8 cellular contexts compared by ENCODE assay signal in genomic region chr9:91162311-91162710, GRCh38.
DNase-seq lines count a peak whose midpoint lies in the region; ATAC-seq and TF ChIP-seq lines count a peak whose summit lies in the region.
"Had no signal": no experiment of that assay in that cellular context is flagged by ENCODE, and none has a peak within 500 bp of the region (broad histone marks: within the 10 kb centered on the region; RNA-seq: fewer than 3 reads in every experiment).

No MANE protein-coding gene starts in this region.

- H3K36me3 Mint-ChIP-seq in effector memory CD8-positive, alpha-beta T cell (ENCODE audit: insufficient read depth) = peaks cover 9% of the 10 kb centered on the region
- H3K36me3 Mint-ChIP-seq in stimulated activated effector memory CD8-positive, alpha-beta T cell treated with anti-CD3 and anti-CD28 coated beads, Interleukin-12 subunit alpha, Interleukin-12 subunit beta, amount 100 ng/mL, for 72 hours = peaks cover 54% of the 10 kb centered on the region

- peaks cover 42 to 47% of the 10 kb centered on the region in 2 donors for H3K4me1 Mint-ChIP-seq in effector memory CD8-positive, alpha-beta T cell (ENCODE audit: low read depth in 2 of 2)
- peaks cover 69% of the 10 kb centered on the region for H3K4me1 Mint-ChIP-seq in stimulated activated effector memory CD8-positive, alpha-beta T cell treated with anti-CD3 and anti-CD28 coated beads, Interleukin-12 subunit alpha, Interleukin-12 subunit beta, amount 100 ng/mL, for 72 hours

- intact Hi-C loops in Panc1 (cut with micrococcal nuclease; ENCODE audit: unreplicated experiment) = no loop called here

- H3K36me3 ChIP-seq in Panc1 (ENCODE audit: control insufficient read depth, insufficient read depth, low read length) = no peaks in the 10 kb centered on the region

- peak overlapping the region; percentile 76 to 86 for H3K4me3 Mint-ChIP-seq in effector memory CD8-positive, alpha-beta T cell
- peak overlapping the region; percentile 88 for H3K4me3 Mint-ChIP-seq in stimulated activated effector memory CD8-positive, alpha-beta T cell treated with anti-CD3 and anti-CD28 coated beads, Interleukin-12 subunit alpha, Interleukin-12 subunit beta, amount 100 ng/mL, for 72 hours

- ATAC-seq in GM21619 (IDR thresholded peaks at IDR 0.05; ENCODE audit: unreplicated experiment) (peak; percentile 12), Panc1 (peak; percentile 55; the same call in 1 of the 2 replicates)
- peak; percentile 11 for ATAC-seq in effector memory CD8-positive, alpha-beta T cell (replicated peaks)
- ATAC-seq in stimulated activated effector memory CD8-positive, alpha-beta T cell treated with anti-CD3 and anti-CD28 coated beads, Interleukin-12 subunit alpha, Interleukin-12 subunit beta, amount 100 ng/mL, for 72 hours = peak; percentile 61

- H3K4me3 ChIP-seq in Panc1 (ENCODE audit: low read depth in 2 of 2, low read length in 2 of 2) = no peak overlapping the region

- H3K27me3 ChIP-seq in Panc1 (ENCODE audit: control insufficient read depth, insufficient read depth, low read length) = no peaks in the 10 kb centered on the region

- no peaks in the 10 kb centered on the region for H3K27me3 Mint-ChIP-seq in effector memory CD8-positive, alpha-beta T cell

- no peak overlapping the region for H3K27ac ChIP-seq in Panc1 (ENCODE audit: low read length)

- in situ Hi-C loops in Panc1 (cut with HindIII; ENCODE audit: low pct_unique_long_range_greater_than_20kb, low sequenced_read_pairs) = no loop called here

- no TSS peak for BruUV-seq in Panc1 (replicated peaks; lab: Mats Ljungman, UMichigan)

- H3K9me3 Mint-ChIP-seq in effector memory CD8-positive, alpha-beta T cell = no peaks in the 10 kb centered on the region
- H3K9me3 Mint-ChIP-seq in stimulated activated effector memory CD8-positive, alpha-beta T cell treated with anti-CD3 and anti-CD28 coated beads, Interleukin-12 subunit alpha, Interleukin-12 subunit beta, amount 100 ng/mL, for 72 hours = no peaks in the 10 kb centered on the region

- no peak for DNase-seq in Panc1 (ENCODE audit: low read depth, low spot score)
- no peak for DNase-seq in effector memory CD8-positive, alpha-beta T cell
- peak in 1 of 2 donors; percentile 81 for DNase-seq in stimulated activated effector memory CD8-positive, alpha-beta T cell treated with anti-CD3 and anti-CD28 coated beads, Interleukin-12 subunit alpha, Interleukin-12 subunit beta, amount 100 ng/mL, for 72 hours (ENCODE audit: low spot score in 2 of 2)
- no peak for DNase-seq in NCI-H2081 (lab: John Stamatoyannopoulos, UW)
- DNase-seq in AG08395 (ENCODE audit: low spot score) = no peak
- no peak for DNase-seq in NCI-H1048 (lab: John Stamatoyannopoulos, UW)
- DNase-seq: activated CD4-positive, CD25-positive, alpha-beta regulatory T cell had no signal

- no peaks in the 10 kb centered on the region for H3K9me3 ChIP-seq in Panc1 (ENCODE audit: control insufficient read depth, insufficient read depth, low read depth, low read length)

- H3K4me1 ChIP-seq in Panc1 (ENCODE audit: control insufficient read depth, insufficient read depth, low read length) = peaks cover 10% of the 10 kb centered on the region

- CTCF ChIA-PET in Panc1 (lab: Charles Lee) = no interaction called here

- POLR2A ChIA-PET in Panc1 (lab: Charles Lee) = no interaction called here

- TF ChIP-seq CTCF in Panc1 (IDR thresholded peaks at IDR 0.05) = no peak

- peak overlapping the region; percentile 90 to 95 for H3K27ac Mint-ChIP-seq in effector memory CD8-positive, alpha-beta T cell
- H3K27ac Mint-ChIP-seq in stimulated activated effector memory CD8-positive, alpha-beta T cell treated with anti-CD3 and anti-CD28 coated beads, Interleukin-12 subunit alpha, Interleukin-12 subunit beta, amount 100 ng/mL, for 72 hours = peak overlapping the region; percentile 98

Comparison
In these comparisons a context has a peak if more than half of its experiments do, and no peak if none do; other contexts are left out.
1. ATAC-seq: peak in every context shown above with its lines; median percentile 61 in stimulated activated effector memory CD8-positive, alpha-beta T cell treated with anti-CD3 and anti-CD28 coated beads, Interleukin-12 subunit alpha, Interleukin-12 subunit beta, amount 100 ng/mL, for 72 hours; 55 in Panc1; 12 in GM21619; 11 in effector memory CD8-positive, alpha-beta T cell.